8 cellular contexts compared by ENCODE assay signal in the genomic region with DNA sequence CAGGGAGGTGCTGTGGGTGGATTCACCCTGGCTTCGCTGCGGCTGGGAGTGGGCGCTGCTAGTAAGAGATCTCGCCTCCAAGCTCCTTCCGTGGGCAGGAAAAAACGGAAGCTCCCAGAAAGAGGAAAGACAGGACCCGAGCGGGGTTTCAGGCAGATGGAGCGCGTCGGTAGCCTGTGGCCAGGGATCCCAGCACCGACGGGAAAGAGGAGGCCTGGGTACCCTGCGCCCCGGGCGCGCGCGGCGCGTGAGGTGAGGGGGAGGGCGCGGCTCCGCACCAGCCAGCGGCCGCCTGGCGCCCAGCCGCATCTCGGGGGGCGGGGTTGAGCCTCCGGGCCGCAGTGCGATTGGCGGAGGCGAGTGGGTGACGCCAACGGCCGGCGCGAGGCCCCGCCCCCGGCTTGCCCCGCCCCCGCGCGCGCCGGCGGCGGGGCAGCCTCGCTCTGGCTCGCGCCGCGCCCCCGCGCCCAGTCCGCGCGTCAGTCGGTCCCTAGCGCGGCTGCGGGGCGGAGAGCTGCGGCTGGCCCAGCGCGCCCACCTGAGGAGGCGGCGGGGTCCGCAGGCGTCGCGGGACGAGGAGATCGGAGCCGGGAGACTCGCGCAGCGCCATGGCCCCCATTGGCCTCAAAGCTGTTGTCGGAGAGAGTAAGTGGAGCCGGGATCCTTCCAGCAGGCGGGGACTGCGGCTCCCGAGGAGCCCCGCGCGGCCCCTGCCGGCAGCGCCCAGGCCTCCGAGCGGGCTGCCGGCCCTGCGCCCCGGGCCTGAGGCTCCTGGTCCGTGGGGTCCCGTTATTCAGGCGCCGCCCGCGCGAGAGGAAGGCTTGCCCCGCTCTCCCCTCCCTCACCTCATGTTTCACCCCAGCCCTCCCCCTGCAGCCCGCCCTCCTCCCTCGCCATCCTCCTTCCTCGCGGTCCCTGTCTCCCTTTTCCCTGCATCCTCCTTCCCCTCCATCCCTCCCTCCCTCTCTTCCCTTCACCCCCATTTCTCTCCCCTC. TPM values are rescaled to one million over a fixed set of nuclear protein-coding genes. Genes with fewer than 3 reads are reported as not detected.
DNase-seq lines count a peak whose midpoint lies in the region; ATAC-seq and TF ChIP-seq lines count a peak whose summit lies in the region.

A gene (plus strand): TSS at position 482 of the 995 bp plus-strand sequence. CDS start 127 bp downstream, at position 609.

- peaks cover 9 to 28% (median 21%) of the 10 kb centered on the region in 4 donors for H3K4me1 ChIP-seq in liver (ENCODE audit: control insufficient read depth in 4 of 4, insufficient read depth in 4 of 4, low read length in 3 of 4)

- ATAC-seq in GM19035 (IDR thresholded peaks at IDR 0.05; ENCODE audit: unreplicated experiment) (peak; percentile 93), HG03378 (IDR thresholded peaks at IDR 0.05; ENCODE audit: unreplicated experiment) (peak; percentile 39)

- H3K9me3 ChIP-seq in liver (ENCODE audit: control insufficient read depth in 4 of 4, low read length in 3 of 4) = no peaks in the 10 kb centered on the region

- no peaks in the 10 kb centered on the region for H3K27me3 ChIP-seq in liver (ENCODE audit: control insufficient read depth in 4 of 4, insufficient read depth in 4 of 4, low read length in 3 of 4)

- H3K9ac ChIP-seq in liver (ENCODE audit: low read depth in 1 of 2, low read length in 2 of 2) = peak within 1 kb of the TSS; percentile 14 to 15

- H3K4me3 ChIP-seq in liver (ENCODE audit: low read depth in 1 of 3, low read length in 3 of 3) = peak within 1 kb of the TSS; percentile 59 to 81 (median 77)

- TF ChIP-seq CTCF in AG09319 (IDR thresholded peaks at IDR 0.05; ENCODE audit: low read depth, low read length) (peak; percentile 12), liver (IDR thresholded peaks at IDR 0.05; ENCODE audit: low read depth, low read length, missing input control) (peak; percentile 0)

- WGBS in liver = under 1% methylated on average over 107 of the region's 107 CpGs

- TF ChIP-seq RAD21 in liver (IDR thresholded peaks at IDR 0.05) = no peak

- H3K27ac ChIP-seq in liver (ENCODE audit: low read depth in 1 of 2, low read length in 2 of 2) = peak within 1 kb of the TSS; percentile 63 to 66

- H3K36me3 ChIP-seq in liver (ENCODE audit: control insufficient read depth in 4 of 4, insufficient read depth in 3 of 4, low read depth in 1 of 4, low read length in 3 of 4) = no peaks in the 10 kb centered on the region

- no peak for DNase-seq in AG09319 (ENCODE audit: extremely low read depth, low read depth)
- peak; percentile 97 for DNase-seq in NCI-H69 (lab: John Stamatoyannopoulos, UW)
- DNase-seq in activated CD4-positive, alpha-beta T cell treated with anti-CD3 and anti-CD28 coated beads, Interleukin-2, amount 50 U/mL, for 24 hours (ENCODE audit: low read depth in 1 of 2, low spot score in 1 of 2) = peak; percentile 50 to 79
- peak; percentile 87 for DNase-seq in dermis blood vessel endothelial cell
- DNase-seq in stimulated activated CD4-positive, alpha-beta T cell treated with anti-CD3 and anti-CD28 coated beads, Interleukin-4, amount 100 ng/mL, for 1 hour = peak; percentile 87

TF ChIP-seq in liver, 16 proteins besides CTCF, POLR2A, EP300 and RAD21:
- TF ChIP-seq TAF1 (conservative IDR thresholded peaks at IDR 0.05) = no peak
- no peak for TF ChIP-seq SP1 (IDR thresholded peaks at IDR 0.05)
- TF ChIP-seq RXRA (IDR thresholded peaks at IDR 0.05) = no peak
- no peak for TF ChIP-seq EGR1 (IDR thresholded peaks at IDR 0.05; ENCODE audit: low read depth in 2 of 2)

RNA-seq across cellular contexts. Expression of the gene that starts here (rescaled TPM):
- total RNA-seq in dermis blood vessel endothelial cell (24.7 and 34.0 TPM in 2 replicates), liver (1 to 10 TPM; 1.7 to 4.6 TPM)
- 1 to 10 TPM; 2.2 to 2.3 TPM for polyA plus RNA-seq in liver
